28 cellular contexts compared by ENCODE assay signal in the genomic region with DNA sequence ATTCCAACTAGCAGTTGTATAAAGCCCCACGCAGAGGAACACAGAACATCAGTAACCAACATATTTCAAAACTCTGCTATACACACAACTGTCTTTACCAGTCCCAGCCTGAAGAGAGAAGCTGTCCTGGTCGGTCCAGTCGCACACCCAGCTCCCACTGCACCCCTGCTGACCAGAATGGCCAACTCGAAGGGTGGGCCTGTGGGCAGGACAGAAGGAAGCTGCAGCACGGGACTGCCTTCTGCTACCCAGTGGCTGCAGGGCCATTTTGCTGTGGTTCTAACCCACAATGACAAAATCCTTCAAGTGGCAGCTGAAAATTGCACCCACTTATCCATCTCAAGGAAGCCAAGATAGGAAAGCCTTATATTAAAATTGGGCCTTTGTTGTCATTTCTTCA.
"Had no signal": no experiment of that assay in that cellular context is flagged by ENCODE, and none has a peak within 500 bp of the region (broad histone marks: within the 10 kb centered on the region; RNA-seq: fewer than 3 reads in every experiment).

No MANE protein-coding gene starts in this region.

- H3K27me3 ChIP-seq: brain microvascular endothelial cell had no signal

- DNase-seq: activated CD4-positive, alpha-beta memory T cell treated with anti-CD3 and anti-CD28 coated beads, Interleukin-2, amount 10 ng/mL, durations not matched to agents 7 days and 5 days; activated CD4-positive, alpha-beta T cell treated with anti-CD3 and anti-CD28 coated beads for 1 hour; activated CD4-positive, alpha-beta T cell treated with anti-CD3 and anti-CD28 coated beads for 4 hours; activated CD4-positive, alpha-beta T cell treated with anti-CD3 and anti-CD28 coated beads, Interleukin-2, amount 10 ng/mL, durations not matched to agents 7 days and 5 days; activated CD4-positive, alpha-beta T cell treated with anti-CD3 and anti-CD28 coated beads, Interleukin-2, amount 50 U/mL, for 4 hours; activated effector memory CD4-positive, alpha-beta T cell treated with Interleukin-2 at 50 U/mL for 16 hours; activated gamma-delta T cell treated with Interleukin-2 at 50 U/mL for 16 hours; activated naive CD4-positive, alpha-beta T cell treated with anti-CD3 and anti-CD28 coated beads, Interleukin-2, amount 50 U/mL, for 16 hours; activated naive CD4-positive, alpha-beta T cell treated with Interleukin-2 at 50 U/mL for 16 hours; activated T-cell treated with anti-CD3 and anti-CD28 coated beads, Interleukin-2, amount 50 U/mL, for 4 hours; amniotic stem cell; brain microvascular endothelial cell; cortex of kidney; dermis blood vessel endothelial cell; effector CD8-positive, alpha-beta T cell; foreskin fibroblast; T-helper 1 cell; T-helper 17 cell had no signal

- ATAC-seq: activated T-cell treated with anti-CD3 and anti-CD28 coated beads, Interleukin-2, amount 50 U/mL, for 4 hours; activated T-helper 17 cell treated with anti-CD3 and anti-CD28 coated beads, Interleukin-2, amount 50 U/mL, for 72 hours; T-helper 17 cell; WTC11 had no signal

- H3K36me3 ChIP-seq: brain microvascular endothelial cell had no signal

- H3K27ac ChIP-seq: brain microvascular endothelial cell, epithelial cell of prostate, VCaP had no signal

- FAIRE-seq: astrocyte, bronchial epithelial cell, colon, endometrium, endothelial cell of umbilical vein, frontal cortex had no signal
